Comparison of ENCODE assay signal across 18 cellular contexts in genomic region chr7:44133295-44133694, GRCh38. TPM values are rescaled to one million over a fixed set of nuclear protein-coding genes. Genes with fewer than 3 reads are reported as not detected.
DNase-seq lines count a peak whose midpoint lies in the region; ATAC-seq and TF ChIP-seq lines count a peak whose summit lies in the region.
"Had no signal": no experiment of that assay in that cellular context is flagged by ENCODE, and none has a peak within 500 bp of the region (broad histone marks: within the 10 kb centered on the region; RNA-seq: fewer than 3 reads in every experiment).

No MANE protein-coding gene starts in this region.

- H4K20me1 ChIP-seq in osteoblast (ENCODE audit: insufficient read depth, low read length): no peaks in the 10 kb centered on the region
- H4K20me1 ChIP-seq: BLaER1 had no signal

- no peak for TF ChIP-seq CTCF in cardiac muscle cell (IDR thresholded peaks at IDR 0.05; ENCODE audit: low read depth, low read length)
- no peak for TF ChIP-seq CTCF in right atrium auricular region (IDR thresholded peaks at IDR 0.05)
- TF ChIP-seq CTCF in osteoblast (IDR thresholded peaks at IDR 0.05; ENCODE audit: extremely low read depth, low read depth, low read length): no peak
- TF ChIP-seq CTCF in body of pancreas (IDR thresholded peaks at IDR 0.05): no peak

- H3K79me2 ChIP-seq in osteoblast (ENCODE audit: insufficient read depth, low read length): no peaks in the 10 kb centered on the region

- H2AFZ ChIP-seq in osteoblast (ENCODE audit: low read length): no peak overlapping the region

- intact Hi-C loops in Right ventricle myocardium inferior (cut with DNase I): loop anchor here (10.0 kb wide), 3 partner anchors 162 to 352 kb away; partner anchors contain the start of gene CAMK2B
- intact Hi-C loops in Right ventricle myocardium superior (cut with DNase I): no loop called here
- intact Hi-C loops in body of pancreas (cut with DNase I): no loop called here

- DNase-seq in cardiac muscle cell (ENCODE audit: low read depth in 1 of 2, low spot score in 1 of 2) (no peak), Right ventricle myocardium inferior (ENCODE audit: missing footprints) (no peak), right atrium auricular region (ENCODE audit: low spot score) (no peak), Right ventricle myocardium superior (no peak), osteoblast (ENCODE audit: insufficient read length, low spot score, missing footprints) (peak; percentile 78), body of pancreas (no peak), cerebellar cortex (ENCODE audit: low spot score) (no peak)
- DNase-seq: 8988T; CD4-positive, alpha-beta memory T cell; DMS153; DMS79; GDM1; H9 had no signal

- H3K36me3 ChIP-seq in cardiac muscle cell: no peaks in the 10 kb centered on the region
- H3K36me3 ChIP-seq in right atrium auricular region: no peaks in the 10 kb centered on the region
- no peaks in the 10 kb centered on the region for H3K36me3 ChIP-seq in osteoblast (ENCODE audit: insufficient read depth, low read length)
- H3K36me3 ChIP-seq in body of pancreas (replicated peaks in 1 of 2; ENCODE audit: insufficient read depth in 1 of 2, low read depth in 2 of 2): no peaks in the 10 kb centered on the region
- H3K36me3 ChIP-seq: BLaER1 had no signal

- 80 to 83% methylated on average over 3 of the region's 3 CpGs for WGBS in body of pancreas, 2 donors

- H3K27me3 ChIP-seq in cardiac muscle cell (no peaks in the 10 kb centered on the region), right atrium auricular region (no peaks in the 10 kb centered on the region), osteoblast (ENCODE audit: insufficient read depth, low read length) (no peaks in the 10 kb centered on the region), body of pancreas (no peaks in the 10 kb centered on the region)
- H3K27me3 ChIP-seq: BLaER1 had no signal

- TF ChIP-seq POLR2A in body of pancreas (IDR thresholded peaks at IDR 0.05): no peak

- no peak overlapping the region for H3K4me2 ChIP-seq in osteoblast (ENCODE audit: insufficient read depth, low read length)
- H3K4me2 ChIP-seq: BLaER1 had no signal

- H3K27ac ChIP-seq in cardiac muscle cell (peak overlapping the region; percentile 100), right atrium auricular region (peak overlapping the region; percentile 83 to 92), osteoblast (ENCODE audit: low read depth, low read length) (no peak overlapping the region), body of pancreas (no peak overlapping the region)
- H3K27ac ChIP-seq: BLaER1 had no signal

- H3K9me3 ChIP-seq in cardiac muscle cell (ENCODE audit: low read depth) (no peaks in the 10 kb centered on the region), right atrium auricular region (no peaks in the 10 kb centered on the region), osteoblast (ENCODE audit: low read depth, low read length) (no peaks in the 10 kb centered on the region), body of pancreas (no peaks in the 10 kb centered on the region)
- H3K9me3 ChIP-seq: BLaER1 had no signal

- H3K4me1 ChIP-seq in cardiac muscle cell (ENCODE audit: low read depth) (peaks cover 70% of the 10 kb centered on the region), right atrium auricular region (peaks cover 0 to 56% of the 10 kb centered on the region in 2 donors), osteoblast (ENCODE audit: insufficient read depth, low read length) (peaks cover 9% of the 10 kb centered on the region), body of pancreas (no peaks in the 10 kb centered on the region)

- ATAC-seq in Right ventricle myocardium inferior: no peak
- ATAC-seq in Right ventricle myocardium superior (ENCODE audit: poor library complexity): no peak
- ATAC-seq in body of pancreas: no peak

- H3K4me3 ChIP-seq in cardiac muscle cell: no peak overlapping the region
- no peak overlapping the region for H3K4me3 ChIP-seq in right atrium auricular region
- H3K4me3 ChIP-seq in osteoblast (ENCODE audit: insufficient read depth, low read length): no peak overlapping the region
- H3K4me3 ChIP-seq in body of pancreas: no peak overlapping the region
- H3K4me3 ChIP-seq: BLaER1 had no signal

RNA-seq across cellular contexts. Expression of gene MYL7, which starts 7.8 kb away (rescaled TPM):
- total RNA-seq in cardiac muscle cell (9,288 and 26,089 TPM in 2 replicates), Right ventricle myocardium inferior (3,838 TPM), right atrium auricular region (over 10,000 TPM; 17,339 to 49,235 TPM), Right ventricle myocardium superior (2,290 TPM), osteoblast (not detected in 2 replicates), body of pancreas (not detected)
- polyA plus RNA-seq in cardiac muscle cell: 8,361 and 20,231 TPM in 2 replicates
- total RNA-seq: A673; CD4-positive, alpha-beta memory T cell; Daoy had no signal
- polyA plus RNA-seq: AG04450; CD14-positive monocyte; CD4-positive, alpha-beta memory T cell had no signal

RNA-seq across cellular contexts. Expression of gene POLD2, which starts 9.9 kb away (rescaled TPM):
- 123 and 133 TPM in 2 replicates for total RNA-seq in cardiac muscle cell
- 194 and 198 TPM in 2 replicates for polyA plus RNA-seq in cardiac muscle cell
- total RNA-seq in Right ventricle myocardium inferior: 87.3 TPM
- total RNA-seq in right atrium auricular region: 10 to 100 TPM; 71.4 to 76.5 TPM
- 75.3 TPM for total RNA-seq in Right ventricle myocardium superior
- 69.2 and 80.3 TPM in 2 replicates for total RNA-seq in osteoblast
- 10 to 100 TPM; 32.7 to 64.6 TPM for total RNA-seq in body of pancreas

RNA-seq across cellular contexts. Expression of gene AEBP1, which starts 29.1 kb away (rescaled TPM):
- total RNA-seq in cardiac muscle cell (60.8 and 94.1 TPM in 2 replicates), Right ventricle myocardium inferior (13.6 TPM), right atrium auricular region (100 to 1,000 TPM in 1 of 2 donors, 10 to 100 TPM in 1; 84.4 to 193 TPM), Right ventricle myocardium superior (12.4 TPM), osteoblast (219 and 267 TPM in 2 replicates), body of pancreas (10 to 100 TPM; 39.2 to 51.9 TPM)
- 96.0 and 107 TPM in 2 replicates for polyA plus RNA-seq in cardiac muscle cell
- total RNA-seq: Daoy had no signal
- polyA plus RNA-seq: CD14-positive monocyte had no signal

RNA-seq across cellular contexts. Expression of gene POLM, which starts 51.0 kb away (rescaled TPM):
- total RNA-seq in cardiac muscle cell (52.5 and 95.9 TPM in 2 replicates), Right ventricle myocardium inferior (16.1 TPM), right atrium auricular region (10 to 100 TPM; 18.5 to 31.3 TPM), Right ventricle myocardium superior (15.5 TPM), osteoblast (35.9 and 40.9 TPM in 2 replicates), body of pancreas (10 to 100 TPM; 49.8 to 53.7 TPM)
- polyA plus RNA-seq in cardiac muscle cell: 25.1 and 26.7 TPM in 2 replicates

RNA-seq across cellular contexts. Expression of gene GCK, which starts 55.9 kb away (rescaled TPM):
- 19.1 and 46.4 TPM in 2 replicates for total RNA-seq in cardiac muscle cell
- polyA plus RNA-seq in cardiac muscle cell: 26.7 and 62.9 TPM in 2 replicates
- total RNA-seq in Right ventricle myocardium inferior: 1.8 TPM
- 10 to 100 TPM; 11.1 to 21.0 TPM for total RNA-seq in right atrium auricular region
- total RNA-seq in Right ventricle myocardium superior: 1.3 TPM
- total RNA-seq in osteoblast: not detected in 2 replicates
- 1 to 10 TPM; 1.3 to 2.1 TPM for total RNA-seq in body of pancreas
- total RNA-seq: A673 had no signal
- polyA plus RNA-seq: CD14-positive monocyte had no signal

Comparison
In these comparisons a context has a peak if more than half of its experiments do, and no peak if none do; other contexts are left out.
1. H3K27ac ChIP-seq: peak in cardiac muscle cell (single experiment) and right atrium auricular region (2 of 2); none in osteoblast (single experiment) and body of pancreas (0 of 4).
2. RNA of gene MYL7, which starts 7.8 kb away (total RNA-seq): 17,339 to 49,235 TPM in right atrium auricular region, 9,288 to 26,089 TPM in cardiac muscle cell, 3,838 TPM in Right ventricle myocardium inferior (single experiment) and 2,290 TPM in Right ventricle myocardium superior (single experiment); not detected in osteoblast and not detected in body of pancreas; every median in the first group is over 1,000 times any median in the second.